Comparison of ENCODE assay signal across 32 cellular contexts in genomic region chr1:183979437-183979836, GRCh38. TPM values are rescaled to one million over a fixed set of nuclear protein-coding genes. Genes with fewer than 3 reads are reported as not detected.
"Had no signal": no experiment of that assay in that cellular context is flagged by ENCODE, and none has a peak within 500 bp of the region (broad histone marks: within the 10 kb centered on the region; RNA-seq: fewer than 3 reads in every experiment).

No MANE protein-coding gene starts in this region.

- H3K36me3 ChIP-seq: adrenal gland, ascending aorta, brain microvascular endothelial cell, breast epithelium, cardiac muscle cell had no signal

- DNase-seq: activated effector memory CD4-positive, alpha-beta T cell treated with anti-CD3 and anti-CD28 coated beads, Interleukin-2, amount 50 U/mL, for 16 hours; activated effector memory CD4-positive, alpha-beta T cell treated with Interleukin-2 at 50 U/mL for 16 hours; activated gamma-delta T cell; activated gamma-delta T cell treated with Interleukin-2 at 50 U/mL for 16 hours; activated naive CD4-positive, alpha-beta T cell treated with anti-CD3 and anti-CD28 coated beads for 36 hours; activated naive CD4-positive, alpha-beta T cell treated with anti-CD3 and anti-CD28 coated beads, Interleukin-2, amount 10 ng/mL, durations not matched to agents 7 days and 5 days; activated naive CD4-positive, alpha-beta T cell treated with anti-CD3 and anti-CD28 coated beads, Interleukin-2, amount 50 U/mL, for 16 hours; activated naive CD4-positive, alpha-beta T cell treated with Interleukin-2 at 50 U/mL for 16 hours; activated naive CD8-positive, alpha-beta T cell treated with anti-CD3 and anti-CD28 coated beads for 36 hours; activated naive CD8-positive, alpha-beta T cell treated with anti-CD3 and anti-CD28 coated beads, Interleukin-2, amount 10 ng/mL, durations not matched to agents 7 days and 5 days; activated naive CD8-positive, alpha-beta T cell treated with anti-CD3 and anti-CD28 coated beads, Interleukin-2, amount 50 U/mL, for 24 hours; activated T-cell treated with anti-CD3 and anti-CD28 coated beads, Interleukin-2, amount 50 U/mL, for 24 hours; activated T-cell treated with anti-CD3 and anti-CD28 coated beads, Interleukin-2, amount 50 U/mL, for 4 hours; activated T-cell treated with anti-CD3 and anti-CD28 coated beads, Interleukin-2, amount 50 U/mL, for 48 hours; activated T-cell treated with anti-CD3 and anti-CD28 coated beads, Interleukin-2, amount 50 U/mL, for 72 hours; adrenal gland; amniotic stem cell; amygdala; anterior cingulate cortex; aorta; body of pancreas; brain microvascular endothelial cell; caudate nucleus; central memory CD4-positive, alpha-beta T cell; cerebellar nuclear complex had no signal

- ATAC-seq: activated naive CD4-positive, alpha-beta T cell treated with anti-CD3 and anti-CD28 coated beads, Interleukin-2, amount 50 U/mL, for 72 hours; activated naive CD8-positive, alpha-beta T cell treated with anti-CD3 and anti-CD28 coated beads, Interleukin-2, amount 50 U/mL, for 24 hours; activated T-cell treated with anti-CD3 and anti-CD28 coated beads, Interleukin-2, amount 50 U/mL, for 4 hours; activated T-cell treated with anti-CD3 and anti-CD28 coated beads, Interleukin-2, amount 50 U/mL, for 72 hours; activated T-helper 17 cell treated with anti-CD3 and anti-CD28 coated beads, Interleukin-2, amount 50 U/mL, for 72 hours; body of pancreas had no signal

- H3K27me3 ChIP-seq: adrenal gland, ascending aorta, body of pancreas, brain microvascular endothelial cell, breast epithelium, cardiac muscle cell had no signal

- H3K27ac ChIP-seq: adrenal gland, ascending aorta, body of pancreas, brain microvascular endothelial cell, breast epithelium, cardiac muscle cell had no signal

- H3K4me1 ChIP-seq: adrenal gland, ascending aorta, body of pancreas, breast epithelium had no signal

- FAIRE-seq: astrocyte, bronchial epithelial cell had no signal

- H3K9me3 ChIP-seq: adrenal gland, ascending aorta, body of pancreas, breast epithelium had no signal

- H3K4me3 ChIP-seq: adrenal gland, ascending aorta, body of pancreas, breast epithelium, cardiac muscle cell had no signal

RNA-seq across cellular contexts. Expression of gene COLGALT2, which starts 58.1 kb away (rescaled TPM):
- total RNA-seq: bronchial epithelial cell had no signal
